37 cellular contexts compared by ENCODE assay signal in the genomic region with DNA sequence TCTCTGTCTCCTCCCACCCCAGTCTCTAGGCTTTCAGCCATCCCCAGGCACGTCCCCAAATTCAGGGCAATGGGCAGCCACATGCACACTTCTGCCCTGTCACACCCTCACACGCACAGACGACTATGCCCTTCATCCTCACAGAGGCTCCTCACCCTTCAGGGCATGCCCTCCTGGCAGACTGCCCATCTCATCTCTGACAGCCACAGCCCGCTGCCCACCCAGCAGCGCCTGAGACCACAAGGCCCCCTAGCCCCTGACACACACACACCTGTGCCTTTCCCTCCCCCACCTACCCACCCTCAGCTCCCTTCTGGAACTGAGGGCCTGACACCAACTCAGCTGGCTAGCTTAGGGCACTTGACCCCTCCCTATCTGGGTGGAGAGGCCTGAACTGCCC.
"Had no signal": no experiment of that assay in that cellular context is flagged by ENCODE, and none has a peak within 500 bp of the region (broad histone marks: within the 10 kb centered on the region; RNA-seq: fewer than 3 reads in every experiment).

No MANE protein-coding gene starts in this region.

- H3K27me3 Mint-ChIP-seq: activated naive CD4-positive, alpha-beta T cell treated with anti-CD3 and anti-CD28 coated beads, Interleukin-2, amount 50 U/mL, for 24 hours had no signal

- H3K4me1 ChIP-seq: ascending aorta had no signal

- H3K27me3 ChIP-seq: ascending aorta, body of pancreas, cardiac muscle cell had no signal

- H3K27ac ChIP-seq: ascending aorta, body of pancreas, cardiac muscle cell, VCaP had no signal

- H3K4me1 Mint-ChIP-seq: activated CD8-positive, alpha-beta memory T cell treated with anti-CD3 and anti-CD28 coated beads, Interleukin-2, amount 10 ng/mL, durations not matched to agents 7 days and 5 days; activated naive CD4-positive, alpha-beta T cell treated with anti-CD3 and anti-CD28 coated beads, Interleukin-2, amount 10 ng/mL, durations not matched to agents 7 days and 5 days; central memory CD8-positive, alpha-beta T cell had no signal

- ATAC-seq: activated CD4-positive, alpha-beta T cell treated with anti-CD3 and anti-CD28 coated beads for 36 hours; activated CD4-positive, CD25-positive, alpha-beta regulatory T cell treated with anti-CD3 and anti-CD28 coated beads, Interleukin-2, amount 50 U/mL, for 24 hours; activated CD8-positive, alpha-beta memory T cell treated with anti-CD3 and anti-CD28 coated beads, Interleukin-2, amount 10 ng/mL, durations not matched to agents 7 days and 5 days; activated CD8-positive, alpha-beta T cell treated with anti-CD3 and anti-CD28 coated beads, Interleukin-2, amount 10 ng/mL, durations not matched to agents 7 days and 5 days; activated naive CD8-positive, alpha-beta T cell treated with anti-CD3 and anti-CD28 coated beads, Interleukin-2, amount 50 U/mL, for 24 hours; body of pancreas had no signal

- H3K4me3 ChIP-seq: ascending aorta, body of pancreas, cardiac muscle cell had no signal

- H3K9me3 Mint-ChIP-seq: activated CD4-positive, alpha-beta memory T cell treated with anti-CD3 and anti-CD28 coated beads, Interleukin-2, amount 10 ng/mL, durations not matched to agents 7 days and 5 days; activated CD4-positive, alpha-beta T cell treated with anti-CD3 and anti-CD28 coated beads, Interleukin-2, amount 10 ng/mL, durations not matched to agents 7 days and 5 days; activated naive CD4-positive, alpha-beta T cell treated with anti-CD3 and anti-CD28 coated beads, Interleukin-2, amount 10 ng/mL, durations not matched to agents 7 days and 5 days; activated naive CD4-positive, alpha-beta T cell treated with anti-CD3 and anti-CD28 coated beads, Interleukin-2, amount 50 U/mL, for 24 hours; activated naive CD8-positive, alpha-beta T cell treated with anti-CD3 and anti-CD28 coated beads, Interleukin-2, amount 10 ng/mL, durations not matched to agents 7 days and 5 days; activated naive CD8-positive, alpha-beta T cell treated with anti-CD3 and anti-CD28 coated beads, Interleukin-2, amount 50 U/mL, for 24 hours; activated T-cell treated with anti-CD3 and anti-CD28 coated beads, Interleukin-2, amount 50 U/mL, for 24 hours; activated T-helper 2 cell treated with anti-CD3 and anti-CD28 coated beads, Interferon-gamma antibody, Interleukin-2, Interleukin-4, amounts not matched to agents 10 μg/mL and 5 μg/mL and 100 μg/mL, durations not matched to agents 14 hours and 24 hours and 36 hours; central memory CD8-positive, alpha-beta T cell; T-helper 1 cell treated with Interleukin-12 subunit alpha and Interleukin-12 subunit beta and Interleukin-4 antibody, amounts not matched to agents 30 μg/mL and 1 μg/mL, for 36 hours; T-helper 2 cell treated with Interferon-gamma antibody and Interleukin-4, amounts not matched to agents 5 μg/mL and 100 μg/mL, for 36 hours had no signal

- H3K36me3 Mint-ChIP-seq: activated CD8-positive, alpha-beta memory T cell treated with anti-CD3 and anti-CD28 coated beads, Interleukin-2, amount 10 ng/mL, durations not matched to agents 7 days and 5 days; activated naive CD4-positive, alpha-beta T cell treated with anti-CD3 and anti-CD28 coated beads, Interleukin-2, amount 10 ng/mL, durations not matched to agents 7 days and 5 days; activated naive CD4-positive, alpha-beta T cell treated with anti-CD3 and anti-CD28 coated beads, Interleukin-2, amount 50 U/mL, for 24 hours; activated naive CD8-positive, alpha-beta T cell; activated naive CD8-positive, alpha-beta T cell treated with anti-CD3 and anti-CD28 coated beads, Interleukin-2, amount 10 ng/mL, durations not matched to agents 7 days and 5 days had no signal

- H3K4me3 Mint-ChIP-seq: activated CD4-positive, alpha-beta memory T cell treated with anti-CD3 and anti-CD28 coated beads, Interleukin-2, amount 10 ng/mL, durations not matched to agents 7 days and 5 days; activated CD4-positive, alpha-beta T cell treated with anti-CD3 and anti-CD28 coated beads for 36 hours; activated CD4-positive, alpha-beta T cell treated with anti-CD3 and anti-CD28 coated beads, Interleukin-2, amount 10 ng/mL, durations not matched to agents 7 days and 5 days; activated CD8-positive, alpha-beta memory T cell treated with anti-CD3 and anti-CD28 coated beads, Interleukin-2, amount 10 ng/mL, durations not matched to agents 7 days and 5 days; activated CD8-positive, alpha-beta T cell treated with anti-CD3 and anti-CD28 coated beads, Interleukin-2, amount 10 ng/mL, durations not matched to agents 7 days and 5 days; activated naive CD4-positive, alpha-beta T cell treated with anti-CD3 and anti-CD28 coated beads, Interleukin-2, amount 10 ng/mL, durations not matched to agents 7 days and 5 days; activated naive CD4-positive, alpha-beta T cell treated with anti-CD3 and anti-CD28 coated beads, Interleukin-2, amount 50 U/mL, for 24 hours; activated naive CD8-positive, alpha-beta T cell; activated naive CD8-positive, alpha-beta T cell treated with anti-CD3 and anti-CD28 coated beads, Interleukin-2, amount 10 ng/mL, durations not matched to agents 7 days and 5 days; activated naive CD8-positive, alpha-beta T cell treated with anti-CD3 and anti-CD28 coated beads, Interleukin-2, amount 50 U/mL, for 24 hours; activated T-cell treated with anti-CD3 and anti-CD28 coated beads, Interleukin-2, amount 50 U/mL, for 24 hours; central memory CD8-positive, alpha-beta T cell; T-helper 1 cell treated with Interleukin-12 subunit alpha and Interleukin-12 subunit beta and Interleukin-4 antibody, amounts not matched to agents 30 μg/mL and 1 μg/mL, for 36 hours; T-helper 2 cell treated with Interferon-gamma antibody and Interleukin-4, amounts not matched to agents 5 μg/mL and 100 μg/mL, for 36 hours had no signal

- DNase-seq: activated CD4-positive, alpha-beta memory T cell treated with anti-CD3 and anti-CD28 coated beads, Interleukin-2, amount 10 ng/mL, durations not matched to agents 7 days and 5 days; activated CD4-positive, alpha-beta T cell treated with anti-CD3 and anti-CD28 coated beads for 1 hour; activated CD4-positive, alpha-beta T cell treated with anti-CD3 and anti-CD28 coated beads for 36 hours; activated CD4-positive, alpha-beta T cell treated with anti-CD3 and anti-CD28 coated beads for 48 hours; activated CD4-positive, alpha-beta T cell treated with anti-CD3 and anti-CD28 coated beads, Interleukin-2, amount 10 ng/mL, durations not matched to agents 7 days and 5 days; activated CD4-positive, alpha-beta T cell treated with anti-CD3 and anti-CD28 coated beads, Interleukin-2, amount 50 U/mL, for 48 hours; activated CD4-positive, CD25-positive, alpha-beta regulatory T cell; activated CD8-positive, alpha-beta memory T cell treated with anti-CD3 and anti-CD28 coated beads for 24 hours; activated CD8-positive, alpha-beta memory T cell treated with anti-CD3 and anti-CD28 coated beads, Interleukin-2, amount 10 ng/mL, durations not matched to agents 7 days and 5 days; activated CD8-positive, alpha-beta memory T cell treated with anti-CD3 and anti-CD28 coated beads, Interleukin-2, amount 50 U/mL, for 48 hours; activated CD8-positive, alpha-beta T cell treated with anti-CD3 and anti-CD28 coated beads, Interleukin-2, amount 10 ng/mL, durations not matched to agents 7 days and 5 days; activated effector memory CD4-positive, alpha-beta T cell treated with Interleukin-2 at 50 U/mL for 16 hours; activated gamma-delta T cell; activated naive CD4-positive, alpha-beta T cell treated with anti-CD3 and anti-CD28 coated beads, Interleukin-2, amount 10 ng/mL, durations not matched to agents 7 days and 5 days; activated naive CD4-positive, alpha-beta T cell treated with Interleukin-2 at 50 U/mL for 16 hours; activated naive CD8-positive, alpha-beta T cell treated with anti-CD3 and anti-CD28 coated beads, Interleukin-2, amount 10 ng/mL, durations not matched to agents 7 days and 5 days; activated naive CD8-positive, alpha-beta T cell treated with anti-CD3 and anti-CD28 coated beads, Interleukin-2, amount 50 U/mL, for 24 hours; activated T-cell treated with anti-CD3 and anti-CD28 coated beads, Interleukin-2, amount 50 U/mL, for 24 hours; activated T-cell treated with anti-CD3 and anti-CD28 coated beads, Interleukin-2, amount 50 U/mL, for 48 hours; amygdala; anterior cingulate cortex; body of pancreas; caudate nucleus; cerebellar nuclear complex; T-helper 1 cell; T-helper 2 cell; T-helper 9 cell had no signal

- H3K27ac Mint-ChIP-seq: activated CD4-positive, alpha-beta memory T cell treated with anti-CD3 and anti-CD28 coated beads, Interleukin-2, amount 10 ng/mL, durations not matched to agents 7 days and 5 days; activated CD4-positive, alpha-beta T cell treated with anti-CD3 and anti-CD28 coated beads for 36 hours; activated CD4-positive, alpha-beta T cell treated with anti-CD3 and anti-CD28 coated beads, Interleukin-2, amount 10 ng/mL, durations not matched to agents 7 days and 5 days; activated CD8-positive, alpha-beta memory T cell treated with anti-CD3 and anti-CD28 coated beads, Interleukin-2, amount 10 ng/mL, durations not matched to agents 7 days and 5 days; activated CD8-positive, alpha-beta T cell treated with anti-CD3 and anti-CD28 coated beads, Interleukin-2, amount 10 ng/mL, durations not matched to agents 7 days and 5 days; activated naive CD4-positive, alpha-beta T cell treated with anti-CD3 and anti-CD28 coated beads, Interleukin-2, amount 10 ng/mL, durations not matched to agents 7 days and 5 days; activated naive CD4-positive, alpha-beta T cell treated with anti-CD3 and anti-CD28 coated beads, Interleukin-2, amount 50 U/mL, for 24 hours; activated naive CD8-positive, alpha-beta T cell; activated naive CD8-positive, alpha-beta T cell treated with anti-CD3 and anti-CD28 coated beads, Interleukin-2, amount 10 ng/mL, durations not matched to agents 7 days and 5 days; activated naive CD8-positive, alpha-beta T cell treated with anti-CD3 and anti-CD28 coated beads, Interleukin-2, amount 50 U/mL, for 24 hours; activated T-cell treated with anti-CD3 and anti-CD28 coated beads, Interleukin-2, amount 50 U/mL, for 24 hours; activated T-helper 2 cell treated with anti-CD3 and anti-CD28 coated beads, Interferon-gamma antibody, Interleukin-2, Interleukin-4, amounts not matched to agents 10 μg/mL and 5 μg/mL and 100 μg/mL, durations not matched to agents 14 hours and 24 hours and 36 hours; T-helper 1 cell treated with Interleukin-12 subunit alpha and Interleukin-12 subunit beta and Interleukin-4 antibody, amounts not matched to agents 30 μg/mL and 1 μg/mL, for 36 hours; T-helper 2 cell treated with Interferon-gamma antibody and Interleukin-4, amounts not matched to agents 5 μg/mL and 100 μg/mL, for 36 hours had no signal

- H3K9me3 ChIP-seq: ascending aorta, body of pancreas had no signal
